ENCODE assay signal across 21 cellular contexts in genomic region chr3:134901461-134901860, GRCh38.
"Had no signal": no experiment of that assay in that cellular context is flagged by ENCODE, and none has a peak within 500 bp of the region (broad histone marks: within the 10 kb centered on the region; RNA-seq: fewer than 3 reads in every experiment).

No MANE protein-coding gene starts in this region.

- H3K9me3 Mint-ChIP-seq: activated naive CD4-positive, alpha-beta T cell treated with anti-CD3 and anti-CD28 coated beads, Interleukin-2, amount 10 ng/mL, durations not matched to agents 7 days and 5 days; activated T-cell treated with anti-CD3 and anti-CD28 coated beads, Interleukin-2, amount 50 U/mL, for 24 hours; mesothelial cell of epicardium; naive thymus-derived CD8-positive, alpha-beta T cell; neural progenitor cell had no signal

- H3K27me3 ChIP-seq: body of pancreas, cardiac muscle cell, esophagus muscularis mucosa, left lung, neural progenitor cell, upper lobe of left lung had no signal

- H3K36me3 Mint-ChIP-seq: activated naive CD4-positive, alpha-beta T cell treated with anti-CD3 and anti-CD28 coated beads, Interleukin-2, amount 10 ng/mL, durations not matched to agents 7 days and 5 days; mesothelial cell of epicardium; naive thymus-derived CD8-positive, alpha-beta T cell; neural progenitor cell had no signal

- H3K4me1 Mint-ChIP-seq: mesothelial cell of epicardium had no signal

- H3K4me3 Mint-ChIP-seq: activated CD4-positive, alpha-beta T cell treated with anti-CD3 and anti-CD28 coated beads for 36 hours; activated naive CD4-positive, alpha-beta T cell treated with anti-CD3 and anti-CD28 coated beads, Interleukin-2, amount 10 ng/mL, durations not matched to agents 7 days and 5 days; activated T-cell treated with anti-CD3 and anti-CD28 coated beads, Interleukin-2, amount 50 U/mL, for 24 hours; mesothelial cell of epicardium; naive thymus-derived CD8-positive, alpha-beta T cell; neural progenitor cell had no signal

- H3K9me3 ChIP-seq: body of pancreas, esophagus muscularis mucosa, left lung, upper lobe of left lung had no signal

- H3K27me3 Mint-ChIP-seq: activated CD4-positive, alpha-beta T cell treated with anti-CD3 and anti-CD28 coated beads for 36 hours had no signal

- DNase-seq: activated CD4-positive, alpha-beta T cell treated with anti-CD3 and anti-CD28 coated beads for 36 hours; activated CD4-positive, alpha-beta T cell treated with anti-CD3 and anti-CD28 coated beads, Interleukin-2, amount 50 U/mL, for 4 hours; activated CD8-positive, alpha-beta memory T cell treated with anti-CD3 and anti-CD28 coated beads for 24 hours; activated CD8-positive, alpha-beta memory T cell treated with anti-CD3 and anti-CD28 coated beads, Interleukin-2, amount 50 U/mL, for 4 hours; activated naive CD4-positive, alpha-beta T cell treated with anti-CD3 and anti-CD28 coated beads, Interleukin-2, amount 10 ng/mL, durations not matched to agents 7 days and 5 days; activated T-cell treated with anti-CD3 and anti-CD28 coated beads, Interleukin-2, amount 50 U/mL, for 24 hours; anterior cingulate cortex; body of pancreas; effector memory CD4-positive, alpha-beta T cell; left lung; naive thymus-derived CD8-positive, alpha-beta T cell; retina; stimulated activated CD4-positive, alpha-beta T cell treated with anti-CD3 and anti-CD28 coated beads, Interleukin-4, amount 100 ng/mL, for 24 hours; stimulated activated naive CD4-positive, alpha-beta T cell treated with Interleukin-2 at 50 U/mL for 16 hours; T-helper 9 cell; upper lobe of left lung had no signal

- H3K4me1 ChIP-seq: body of pancreas, left lung, upper lobe of left lung had no signal

- H3K36me3 ChIP-seq: cardiac muscle cell, esophagus muscularis mucosa, left lung, neural progenitor cell, upper lobe of left lung had no signal

- H3K4me3 ChIP-seq: body of pancreas, cardiac muscle cell, esophagus muscularis mucosa, left lung, lung, neural progenitor cell, upper lobe of left lung had no signal

- ATAC-seq: activated CD4-positive, alpha-beta T cell treated with anti-CD3 and anti-CD28 coated beads for 36 hours; body of pancreas; left lung; naive thymus-derived CD8-positive, alpha-beta T cell had no signal

- H3K27ac ChIP-seq: body of pancreas, cardiac muscle cell, esophagus muscularis mucosa, left lung, neural progenitor cell, upper lobe of left lung had no signal
